12 cellular contexts compared by ENCODE assay signal in the genomic region with DNA sequence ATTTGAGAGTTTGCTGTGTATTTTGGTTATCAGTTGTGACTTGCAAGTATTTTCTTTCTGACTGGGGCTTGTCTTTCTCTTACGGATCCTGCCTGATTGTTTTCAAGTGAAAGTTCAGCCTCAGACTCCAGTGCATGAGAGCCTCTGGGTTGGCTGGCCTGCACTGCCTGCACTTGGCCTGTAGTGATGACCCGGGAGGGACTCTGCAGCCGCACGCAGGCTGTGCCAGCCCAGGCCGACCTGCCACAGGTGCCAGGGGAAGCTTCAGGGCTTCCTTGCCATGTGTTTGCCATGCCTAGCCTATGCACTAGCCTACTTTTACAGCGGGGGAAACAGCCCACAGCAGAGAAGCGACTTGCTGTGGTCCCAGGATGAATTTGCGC.
DNase-seq lines count a peak whose midpoint lies in the region; ATAC-seq and TF ChIP-seq lines count a peak whose summit lies in the region.
"Had no signal": no experiment of that assay in that cellular context is flagged by ENCODE, and none has a peak within 500 bp of the region (broad histone marks: within the 10 kb centered on the region; RNA-seq: fewer than 3 reads in every experiment).

No MANE protein-coding gene starts in this region.

- H2AFZ ChIP-seq in Karpas-422 (ENCODE audit: low read length), result no peak overlapping the region

- TF ChIP-seq POLR2A in body of pancreas (IDR thresholded peaks at IDR 0.05), result no peak

- H3K4me3 Mint-ChIP-seq in type B pancreatic cell, result peak overlapping the region; percentile 51
- H3K4me3 Mint-ChIP-seq: activated T-cell treated with anti-CD3 and anti-CD28 coated beads, Interleukin-2, amount 50 U/mL, for 72 hours; CD4-positive, alpha-beta T cell had no signal

- H3K36me3 ChIP-seq in Karpas-422 (ENCODE audit: insufficient read depth, low read length), result no peaks in the 10 kb centered on the region
- H3K36me3 ChIP-seq in body of pancreas (replicated peaks in 1 of 2; ENCODE audit: insufficient read depth in 1 of 2, low read depth in 2 of 2), result peaks cover 0 to 4% of the 10 kb centered on the region in 2 donors
- no peaks in the 10 kb centered on the region for H3K36me3 ChIP-seq in mucosa of descending colon (ENCODE audit: low read depth)

- no peaks in the 10 kb centered on the region for H3K27me3 Mint-ChIP-seq in type B pancreatic cell
- H3K27me3 Mint-ChIP-seq: CD4-positive, alpha-beta T cell had no signal

- no peaks in the 10 kb centered on the region for H4K20me1 ChIP-seq in Karpas-422 (ENCODE audit: insufficient read depth, low read depth, low read length)

- DNase-seq in Karpas-422 (no peak), body of pancreas (peak in 1 of 4 donors; percentile 40), mucosa of descending colon (no peak), type B pancreatic cell (ENCODE audit: extremely low spot score, unreplicated experiment) (no peak), NCI-H1436 (lab: John Stamatoyannopoulos, UW) (no peak), islet precursor cell (no peak)
- DNase-seq: activated T-cell treated with anti-CD3 and anti-CD28 coated beads, Interleukin-2, amount 50 U/mL, for 72 hours; amniotic stem cell; CD4-positive, alpha-beta T cell; KBM-7; NCI-H526 treated with DMSO at 0.1 percent for 48 hours had no signal

- H3K27ac ChIP-seq in Karpas-422 (ENCODE audit: low read length), result peak overlapping the region; percentile 90
- peak overlapping the region; percentile 27 to 77 (median 53) for H3K27ac ChIP-seq in body of pancreas

- ATAC-seq in body of pancreas (peak; percentile 26), mucosa of descending colon (peak; percentile 4), GM21367 (IDR thresholded peaks at IDR 0.05; ENCODE audit: unreplicated experiment) (no peak)
- ATAC-seq: activated T-cell treated with anti-CD3 and anti-CD28 coated beads, Interleukin-2, amount 50 U/mL, for 72 hours had no signal

- peak overlapping the region; percentile 42 for H3K27ac Mint-ChIP-seq in type B pancreatic cell
- H3K27ac Mint-ChIP-seq: activated T-cell treated with anti-CD3 and anti-CD28 coated beads, Interleukin-2, amount 50 U/mL, for 72 hours; CD4-positive, alpha-beta T cell had no signal

- no peaks in the 10 kb centered on the region for H3K79me2 ChIP-seq in Karpas-422 (ENCODE audit: low read length)

- peak overlapping the region; percentile 51 for H3K4me2 ChIP-seq in Karpas-422 (ENCODE audit: low read depth, low read length, poor library complexity, severe bottlenecking)

- peak overlapping the region; percentile 56; the same call in 1 of the 2 replicates for H3K9ac ChIP-seq in Karpas-422 (ENCODE audit: low read length)

- H3K9me3 Mint-ChIP-seq in type B pancreatic cell, result no peaks in the 10 kb centered on the region
- H3K9me3 Mint-ChIP-seq: activated T-cell treated with anti-CD3 and anti-CD28 coated beads, Interleukin-2, amount 50 U/mL, for 72 hours; CD4-positive, alpha-beta T cell had no signal

- H3K36me3 Mint-ChIP-seq in type B pancreatic cell, result peaks cover 9% of the 10 kb centered on the region

- H3K4me1 Mint-ChIP-seq in type B pancreatic cell (ENCODE audit: unreplicated experiment), result peaks cover 34% of the 10 kb centered on the region

- H3K9me2 ChIP-seq in Karpas-422 (replicated peaks; ENCODE audit: insufficient read depth, low read length), result no peaks in the 10 kb centered on the region

- TF ChIP-seq CTCF in body of pancreas (IDR thresholded peaks at IDR 0.05), result peak in 4 of 7 experiments; percentile 15 to 30 (median 22)
- no peak for TF ChIP-seq CTCF in mucosa of descending colon (IDR thresholded peaks at IDR 0.05)
- TF ChIP-seq CTCF in type B pancreatic cell (conservative IDR thresholded peaks at IDR 0.05), result no peak

- H3K27me3 ChIP-seq in Karpas-422 (ENCODE audit: low read length) (no peaks in the 10 kb centered on the region), body of pancreas (no peaks in the 10 kb centered on the region)

- peak overlapping the region; percentile 28; the same call in 1 of the 2 replicates for H3K4me3 ChIP-seq in Karpas-422 (ENCODE audit: low read length)
- no peak overlapping the region for H3K4me3 ChIP-seq in body of pancreas
- H3K4me3 ChIP-seq in mucosa of descending colon, result no peak overlapping the region

- H3K9me3 ChIP-seq in Karpas-422 (ENCODE audit: low read length), result no peaks in the 10 kb centered on the region
- H3K9me3 ChIP-seq in body of pancreas, result no peaks in the 10 kb centered on the region
- no peaks in the 10 kb centered on the region for H3K9me3 ChIP-seq in mucosa of descending colon

- peaks cover 60% of the 10 kb centered on the region for H3K4me1 ChIP-seq in Karpas-422 (ENCODE audit: low read length)
- peaks cover 37% of the 10 kb centered on the region for H3K4me1 ChIP-seq in body of pancreas
- peaks cover 35% of the 10 kb centered on the region for H3K4me1 ChIP-seq in mucosa of descending colon (ENCODE audit: low read depth)

- intact Hi-C loops in body of pancreas (cut with DNase I), result loop anchor here (10.0 kb wide), 1 partner anchor 539 kb away; no protein-coding TSS in a partner anchor
- intact Hi-C loops in mucosa of descending colon (cut with DNase I, micrococcal nuclease), result no loop called here

- 32 to 70% methylated on average over 1 to 8 of the region's 8 CpGs for WGBS in body of pancreas, 2 donors

Comparison
In these comparisons a context has a peak if more than half of its experiments do, and no peak if none do; other contexts are left out.
1. CTCF ChIP-seq: peak in body of pancreas (4 of 7); none in mucosa of descending colon (single experiment) and type B pancreatic cell (single experiment).